8 cellular contexts compared by ENCODE assay signal in genomic region chr19:57814505-57815246, GRCh38. TPM values are rescaled to one million over a fixed set of nuclear protein-coding genes. Genes with fewer than 3 reads are reported as not detected.
DNase-seq lines count a peak whose midpoint lies in the region; ATAC-seq and TF ChIP-seq lines count a peak whose summit lies in the region.

ZNF552 (minus strand) TSS chr19:57814913; CDS start chr19:57814743, 170 bp downstream.

- H3K4me3 ChIP-seq in HUES64 (ENCODE audit: low read length), result peak within 1 kb of the TSS; percentile 94
- peak within 1 kb of the TSS; percentile 86 for H3K4me3 ChIP-seq in OCI-LY3 (ENCODE audit: low read length)
- peak within 1 kb of the TSS; percentile 72 for H3K4me3 ChIP-seq in mucosa of descending colon

- DNase-seq in COLO829 (ENCODE audit: low spot score) (peak; percentile 74), activated T-cell treated with anti-CD3 and anti-CD28 coated beads for 24 hours (ENCODE audit: low read depth) (peak; percentile 68), epithelial cell of prostate (ENCODE audit: low read depth, low spot score) (peak; percentile 64), mucosa of descending colon (peak; percentile 86 to 94 (median 90))
- peak; percentile 37 to 43 for DNase-seq in stimulated activated CD8-positive, alpha-beta memory T cell treated with anti-CD3 and anti-CD28 coated beads, Interleukin-4, amount 100 ng/mL, for 1 hour (ENCODE audit: low read depth in 2 of 2, low spot score in 1 of 2)

- no peaks in the 10 kb centered on the region for H3K9me3 ChIP-seq in HUES64 (ENCODE audit: insufficient read depth, low read depth, low read length)
- no peaks in the 10 kb centered on the region for H3K9me3 ChIP-seq in OCI-LY3 (ENCODE audit: insufficient read depth, low read length)
- H3K9me3 ChIP-seq in mucosa of descending colon, result no peaks in the 10 kb centered on the region

- ATAC-seq in GM21360 (IDR thresholded peaks at IDR 0.05; ENCODE audit: unreplicated experiment) (peak; percentile 62), mucosa of descending colon (peak; percentile 92)

- H2AFZ ChIP-seq in OCI-LY3 (ENCODE audit: low read depth, low read length), result peak within 1 kb of the TSS; percentile 48; the same call in 1 of the 2 replicates

- peak within 1 kb of the TSS; percentile 66 for H3K27ac ChIP-seq in HUES64 (ENCODE audit: low read depth, low read length)
- no peak within 1 kb of the TSS; the same call in 1 of the 2 replicates for H3K27ac ChIP-seq in OCI-LY3 (ENCODE audit: low read length)
- peak within 1 kb of the TSS; percentile 65 for H3K27ac ChIP-seq in epithelial cell of prostate

- H3K27me3 ChIP-seq in HUES64 (ENCODE audit: insufficient read depth, low read length) (no peaks in the 10 kb centered on the region), OCI-LY3 (ENCODE audit: low read depth, low read length) (no peaks in the 10 kb centered on the region)

- H4K20me1 ChIP-seq in OCI-LY3 (ENCODE audit: insufficient read depth, low read length), result 0 out of 2 replicates have a peak, but pooled peaks cover 4% of the 10 kb centered on the region

- TF ChIP-seq CTCF in OCI-LY3 (IDR thresholded peaks at IDR 0.05; ENCODE audit: low read depth, low read length) (no peak), mucosa of descending colon (IDR thresholded peaks at IDR 0.05) (no peak)

- H3K36me3 ChIP-seq in HUES64 (ENCODE audit: insufficient read depth, low read length), result peaks cover 22% of the 10 kb centered on the region
- H3K36me3 ChIP-seq in OCI-LY3 (replicated peaks; ENCODE audit: low read depth, low read length), result peaks cover 10% of the 10 kb centered on the region
- no peaks in the 10 kb centered on the region for H3K36me3 ChIP-seq in mucosa of descending colon (ENCODE audit: low read depth)

- H3K79me2 ChIP-seq in OCI-LY3 (ENCODE audit: low read length), result peaks cover 47% of the 10 kb centered on the region

- H3K4me1 ChIP-seq in HUES64 (ENCODE audit: insufficient read depth, low read length) (peaks cover 12% of the 10 kb centered on the region), OCI-LY3 (ENCODE audit: low read length) (peaks cover 15% of the 10 kb centered on the region; the same call in 1 of the 2 replicates), mucosa of descending colon (ENCODE audit: low read depth) (peaks cover 15% of the 10 kb centered on the region)

- peak within 1 kb of the TSS; percentile 92 for H3K4me2 ChIP-seq in OCI-LY3 (ENCODE audit: low read length)

- peak within 1 kb of the TSS; percentile 89 for H3K9ac ChIP-seq in HUES64 (ENCODE audit: low read depth, low read length)
- H3K9ac ChIP-seq in OCI-LY3 (ENCODE audit: low read length), result peak within 1 kb of the TSS; percentile 75

- intact Hi-C loops in mucosa of descending colon (cut with DNase I, micrococcal nuclease), result no loop called here

- 1% methylated on average over 50 of the region's 50 CpGs for WGBS in HUES64

RNA-seq across cellular contexts. Expression of gene ZNF552, which starts in this region (rescaled TPM):
- polyA plus RNA-seq in HUES64 (2013, experiment 1 of 2), result 7.9 TPM
- 5.1 TPM for polyA plus RNA-seq in HUES64 (2013, experiment 2 of 2)
- 10 to 100 TPM; 18.7 to 33.1 (median 27.9) TPM for total RNA-seq in mucosa of descending colon

Comparison
In these comparisons a context has a peak if more than half of its experiments do, and no peak if none do; other contexts are left out.
1. DNase-seq: peak in every context shown above with its lines; median percentile 90 in mucosa of descending colon; 74 in COLO829; 68 in activated T-cell treated with anti-CD3 and anti-CD28 coated beads for 24 hours; 64 in epithelial cell of prostate; 40 in stimulated activated CD8-positive, alpha-beta memory T cell treated with anti-CD3 and anti-CD28 coated beads, Interleukin-4, amount 100 ng/mL, for 1 hour.